Comparison of ENCODE assay signal across 8 cellular contexts in genomic region chrX:13742397-13743176, GRCh38. TPM values are rescaled to one million over a fixed set of nuclear protein-coding genes. Genes with fewer than 3 reads are reported as not detected.
DNase-seq lines count a peak whose midpoint lies in the region; ATAC-seq and TF ChIP-seq lines count a peak whose summit lies in the region.

No MANE protein-coding gene starts in this region.

- H3K4me3 ChIP-seq in GM12864 (ENCODE audit: low read depth, low read length) = no peak overlapping the region
- H3K4me3 ChIP-seq in Karpas-422 (ENCODE audit: low read length) = no peak overlapping the region

- peaks cover 60% of the 10 kb centered on the region for H3K36me3 ChIP-seq in Karpas-422 (ENCODE audit: insufficient read depth, low read length)

- ATAC-seq in GM21619 (IDR thresholded peaks at IDR 0.05; ENCODE audit: unreplicated experiment) = peak; percentile 90

- H3K27me3 ChIP-seq in Karpas-422 (ENCODE audit: low read length) = no peaks in the 10 kb centered on the region

- H3K79me2 ChIP-seq in Karpas-422 (ENCODE audit: low read length) = peaks cover 35% of the 10 kb centered on the region

- DNase-seq in GM12864 (ENCODE audit: low read depth) (peak; percentile 70), Karpas-422 (no peak), astrocyte of the hippocampus (ENCODE audit: low read depth, low spot score) (peak; percentile 45), NCI-H1436 treated with DMSO at 0.1 percent for 48 hours (lab: John Stamatoyannopoulos, UW) (no peak), mesenteric fat pad (ENCODE audit: low spot score) (no peak), DMS53 treated with DMSO at 0.1 percent for 48 hours (lab: John Stamatoyannopoulos, UW; ENCODE audit: unreplicated experiment) (no peak)
- DNase-seq in stimulated activated CD4-positive, alpha-beta T cell treated with anti-CD3 and anti-CD28 coated beads, TNF-alpha, amount 100 ng/mL, for 24 hours (ENCODE audit: low read depth in 3 of 3) = peak in 2 of 3 experiments; percentile 29 to 30

- H3K9me3 ChIP-seq in Karpas-422 (ENCODE audit: low read length) = no peaks in the 10 kb centered on the region

- peak overlapping the region; percentile 42 for H3K4me2 ChIP-seq in Karpas-422 (ENCODE audit: low read depth, low read length, poor library complexity, severe bottlenecking)

- H2AFZ ChIP-seq in Karpas-422 (ENCODE audit: low read length) = no peak overlapping the region

- TF ChIP-seq CTCF in GM12864 (IDR thresholded peaks at IDR 0.05; ENCODE audit: low read depth, low read length, missing control alignments) = no peak

- H3K27ac ChIP-seq in Karpas-422 (ENCODE audit: low read length) = peak overlapping the region; percentile 48

- H3K9ac ChIP-seq in Karpas-422 (ENCODE audit: low read length) = no peak overlapping the region

- no peaks in the 10 kb centered on the region for H4K20me1 ChIP-seq in Karpas-422 (ENCODE audit: insufficient read depth, low read depth, low read length)

- no peaks in the 10 kb centered on the region for H3K9me2 ChIP-seq in Karpas-422 (replicated peaks; ENCODE audit: insufficient read depth, low read length)

- peaks cover 22% of the 10 kb centered on the region for H3K4me1 ChIP-seq in Karpas-422 (ENCODE audit: low read length)

RNA-seq across cellular contexts. Expression of gene OFD1, which starts 8.0 kb away (rescaled TPM):
- total RNA-seq in Karpas-422 (2014; rRNA removed; shearing (Covaris generic); ENCODE audit: low replicate concordance) = 68.4 and 76.3 TPM in 2 replicates
- total RNA-seq in mesenteric fat pad = 14.4 TPM

RNA-seq across cellular contexts. Expression of gene TRAPPC2, which starts 8.2 kb away (rescaled TPM):
- total RNA-seq in Karpas-422 (2014; rRNA removed; shearing (Covaris generic); ENCODE audit: low replicate concordance) = 29.5 and 60.5 TPM in 2 replicates
- total RNA-seq in mesenteric fat pad = 7.2 TPM

RNA-seq across cellular contexts. Expression of gene RAB9A, which starts 53.7 kb away (rescaled TPM):
- 56.6 and 59.3 TPM in 2 replicates for total RNA-seq in Karpas-422 (2014; rRNA removed; shearing (Covaris generic); ENCODE audit: low replicate concordance)
- 41.7 TPM for total RNA-seq in mesenteric fat pad

Comparison
In these comparisons a context has a peak if more than half of its experiments do, and no peak if none do; other contexts are left out.
1. DNase-seq: peak in GM12864 (single experiment), astrocyte of the hippocampus (single experiment) and stimulated activated CD4-positive, alpha-beta T cell treated with anti-CD3 and anti-CD28 coated beads, TNF-alpha, amount 100 ng/mL, for 24 hours (2 of 3); none in Karpas-422 (single experiment), NCI-H1436 treated with DMSO at 0.1 percent for 48 hours (single experiment), mesenteric fat pad (single experiment) and DMS53 treated with DMSO at 0.1 percent for 48 hours (single experiment).